Comparison of ENCODE assay signal across 8 cellular contexts in the genomic region with DNA sequence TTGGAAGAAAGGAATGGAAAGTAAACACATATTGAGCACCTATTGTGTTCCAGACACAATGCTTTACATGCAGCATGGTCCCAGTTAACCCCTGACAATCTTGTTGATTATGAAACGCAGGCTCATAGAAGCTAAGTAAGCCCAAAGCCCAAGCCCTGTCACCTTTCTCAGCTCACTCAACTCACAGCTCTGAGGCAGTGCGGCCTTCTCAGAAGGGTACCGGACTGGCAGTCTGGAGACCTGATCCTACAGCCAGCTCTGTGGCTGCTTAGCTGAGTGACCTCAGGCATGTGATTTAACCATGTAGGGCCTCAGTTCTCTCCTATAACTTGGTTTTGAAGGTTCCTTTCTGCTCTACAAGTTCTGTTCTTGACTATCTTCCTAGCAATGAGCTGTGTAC. TPM values are rescaled to one million over a fixed set of nuclear protein-coding genes. Genes with fewer than 3 reads are reported as not detected.
A peak's percentile ranks its signal among the peaks of the same experiment; 100 is the strongest.
DNase-seq lines count a peak whose midpoint lies in the region; ATAC-seq, FAIRE-seq and TF ChIP-seq lines count a peak whose summit lies in the region.

No MANE protein-coding gene starts in this region.

- peak overlapping the region in 1 of 2 donors; percentile 86 for H3K9ac ChIP-seq in kidney (ENCODE audit: low read length in 2 of 2)

- no peaks in the 10 kb centered on the region for H3K9me3 Mint-ChIP-seq in activated CD8-positive, alpha-beta memory T cell treated with anti-CD3 and anti-CD28 coated beads, Interleukin-2, amount 10 ng/mL, durations not matched to agents 7 days and 5 days (ENCODE audit: low read depth)
- H3K9me3 Mint-ChIP-seq in activated T-helper 1 cell treated with anti-CD3 and anti-CD28 coated beads, Interleukin-12 subunit alpha, Interleukin-12 subunit beta, Interleukin-2, Interleukin-4 antibody, amounts not matched to agents 30 ng/mL and 10 ng/mL and 1 ng/mL, durations not matched to agents 14 hours and 24 hours and 36 hours = no peaks in the 10 kb centered on the region

- H3K27ac Mint-ChIP-seq in activated CD8-positive, alpha-beta memory T cell treated with anti-CD3 and anti-CD28 coated beads, Interleukin-2, amount 10 ng/mL, durations not matched to agents 7 days and 5 days = peak overlapping the region; percentile 99
- H3K27ac Mint-ChIP-seq in activated T-helper 1 cell treated with anti-CD3 and anti-CD28 coated beads, Interleukin-12 subunit alpha, Interleukin-12 subunit beta, Interleukin-2, Interleukin-4 antibody, amounts not matched to agents 30 ng/mL and 10 ng/mL and 1 ng/mL, durations not matched to agents 14 hours and 24 hours and 36 hours = peak overlapping the region; percentile 98

- peaks cover 24% of the 10 kb centered on the region for H3K4me1 Mint-ChIP-seq in activated CD8-positive, alpha-beta memory T cell treated with anti-CD3 and anti-CD28 coated beads, Interleukin-2, amount 10 ng/mL, durations not matched to agents 7 days and 5 days
- peaks cover 38% of the 10 kb centered on the region for H3K4me1 Mint-ChIP-seq in activated T-helper 1 cell treated with anti-CD3 and anti-CD28 coated beads, Interleukin-12 subunit alpha, Interleukin-12 subunit beta, Interleukin-2, Interleukin-4 antibody, amounts not matched to agents 30 ng/mL and 10 ng/mL and 1 ng/mL, durations not matched to agents 14 hours and 24 hours and 36 hours (ENCODE audit: low read depth)

- H3K36me3 ChIP-seq in kidney (ENCODE audit: control insufficient read depth in 1 of 2, insufficient read depth in 2 of 2, low read length in 2 of 2) (no peaks in the 10 kb centered on the region), thoracic aorta (no peaks in the 10 kb centered on the region)

- peaks cover 16% of the 10 kb centered on the region for H3K36me3 Mint-ChIP-seq in activated CD8-positive, alpha-beta memory T cell treated with anti-CD3 and anti-CD28 coated beads, Interleukin-2, amount 10 ng/mL, durations not matched to agents 7 days and 5 days
- peaks cover 3% of the 10 kb centered on the region for H3K36me3 Mint-ChIP-seq in activated T-helper 1 cell treated with anti-CD3 and anti-CD28 coated beads, Interleukin-12 subunit alpha, Interleukin-12 subunit beta, Interleukin-2, Interleukin-4 antibody, amounts not matched to agents 30 ng/mL and 10 ng/mL and 1 ng/mL, durations not matched to agents 14 hours and 24 hours and 36 hours (ENCODE audit: low read depth)

- peak overlapping the region; percentile 89 for H3K4me3 Mint-ChIP-seq in activated CD8-positive, alpha-beta memory T cell treated with anti-CD3 and anti-CD28 coated beads, Interleukin-2, amount 10 ng/mL, durations not matched to agents 7 days and 5 days
- peak overlapping the region; percentile 98 for H3K4me3 Mint-ChIP-seq in activated T-helper 1 cell treated with anti-CD3 and anti-CD28 coated beads, Interleukin-12 subunit alpha, Interleukin-12 subunit beta, Interleukin-2, Interleukin-4 antibody, amounts not matched to agents 30 ng/mL and 10 ng/mL and 1 ng/mL, durations not matched to agents 14 hours and 24 hours and 36 hours

- no peak for DNase-seq in activated CD8-positive, alpha-beta memory T cell treated with anti-CD3 and anti-CD28 coated beads, Interleukin-2, amount 10 ng/mL, durations not matched to agents 7 days and 5 days
- no peak for DNase-seq in activated CD8-positive, alpha-beta memory T cell treated with anti-CD3 and anti-CD28 coated beads, Interleukin-2, amount 50 U/mL, for 4 hours
- DNase-seq in activated T-helper 1 cell treated with anti-CD3 and anti-CD28 coated beads, Interleukin-12 subunit alpha, Interleukin-12 subunit beta, Interleukin-2, Interleukin-4 antibody, amounts not matched to agents 30 ng/mL and 10 ng/mL and 1 ng/mL, durations not matched to agents 14 hours and 24 hours and 36 hours (ENCODE audit: low spot score) = no peak
- DNase-seq in kidney = no peak
- DNase-seq in thoracic aorta (ENCODE audit: low spot score) = no peak
- DNase-seq in HTR-8/SVneo (ENCODE audit: insufficient read length, low spot score) = no peak
- no peak for DNase-seq in NK-92 treated with Interleukin-12 subunit alpha and Interleukin-12 subunit beta, amount 100 ng/mL, for 24 hours (lab: John Stamatoyannopoulos, UW)
- DNase-seq in NCI-H128 (lab: John Stamatoyannopoulos, UW; ENCODE audit: unreplicated experiment) = no peak

- H3K27me3 Mint-ChIP-seq in activated CD8-positive, alpha-beta memory T cell treated with anti-CD3 and anti-CD28 coated beads, Interleukin-2, amount 10 ng/mL, durations not matched to agents 7 days and 5 days = peaks cover 14% of the 10 kb centered on the region
- no peaks in the 10 kb centered on the region for H3K27me3 Mint-ChIP-seq in activated T-helper 1 cell treated with anti-CD3 and anti-CD28 coated beads, Interleukin-12 subunit alpha, Interleukin-12 subunit beta, Interleukin-2, Interleukin-4 antibody, amounts not matched to agents 30 ng/mL and 10 ng/mL and 1 ng/mL, durations not matched to agents 14 hours and 24 hours and 36 hours (ENCODE audit: insufficient read depth)

- FAIRE-seq in kidney (lab: Jason Lieb, UNC) (no peak), HTR-8/SVneo (lab: Jason Lieb, UNC) (no peak)

- intact Hi-C loops in activated T-helper 1 cell treated with anti-CD3 and anti-CD28 coated beads, Interleukin-12 subunit alpha, Interleukin-12 subunit beta, Interleukin-2, Interleukin-4 antibody, amounts not matched to agents 30 ng/mL and 10 ng/mL and 1 ng/mL, durations not matched to agents 14 hours and 24 hours and 36 hours (cut with micrococcal nuclease) = loop anchor here (2.0 kb wide), 1 partner anchor 199 kb away; a partner anchor contains a TSS
- intact Hi-C loops in kidney (cut with DNase I) = no loop called here

- TF ChIP-seq CTCF in kidney (IDR thresholded peaks at IDR 0.05; ENCODE audit: borderline replicate concordance, extremely low read depth, insufficient read depth) (no peak), thoracic aorta (IDR thresholded peaks at IDR 0.05) (no peak)

- ATAC-seq in activated CD8-positive, alpha-beta memory T cell treated with anti-CD3 and anti-CD28 coated beads, Interleukin-2, amount 10 ng/mL, durations not matched to agents 7 days and 5 days = no peak
- ATAC-seq in thoracic aorta (ENCODE audit: insufficient number of reproducible peaks, low FRiP score, low read depth) = no peak

- peak overlapping the region; percentile 86 for H3K27ac ChIP-seq in kidney (ENCODE audit: low read depth in 2 of 2, low read length in 2 of 2)
- H3K27ac ChIP-seq in thoracic aorta = peak overlapping the region in 1 of 2 donors; percentile 78

- H3K4me3 ChIP-seq in kidney (ENCODE audit: low read length in 2 of 2) = peak overlapping the region; percentile 87 to 93
- peak overlapping the region; percentile 82 for H3K4me3 ChIP-seq in thoracic aorta

- CTCF ChIA-PET in activated CD8-positive, alpha-beta memory T cell treated with anti-CD3 and anti-CD28 coated beads, Interleukin-2, amount 10 ng/mL, durations not matched to agents 7 days and 5 days (lab: Charles Lee) = interaction anchor here (1.5 to 19.9 kb wide), 7 partner anchors 10 to 509 kb away, joined by 4 to 715 read pairs (median 5); a partner anchor contains a TSS

- H3K4me1 ChIP-seq in kidney (ENCODE audit: control insufficient read depth in 1 of 2, insufficient read depth in 1 of 2, low read depth in 1 of 2, low read length in 2 of 2) (peaks cover 7% of the 10 kb centered on the region in 2 donors), thoracic aorta (ENCODE audit: control insufficient read depth in 1 of 2, low read depth in 2 of 2) (peaks cover 9 to 25% of the 10 kb centered on the region in 2 donors)

- no peaks in the 10 kb centered on the region for H3K27me3 ChIP-seq in thoracic aorta (replicated peaks; ENCODE audit: insufficient read depth)

- H3K9me3 ChIP-seq in kidney (ENCODE audit: control insufficient read depth in 1 of 2, low read length in 2 of 2) (no peaks in the 10 kb centered on the region), thoracic aorta (no peaks in the 10 kb centered on the region)

RNA-seq across cellular contexts. Expression of a gene that starts 0.5 kb away (rescaled TPM):
- total RNA-seq in activated CD8-positive, alpha-beta memory T cell treated with anti-CD3 and anti-CD28 coated beads, Interleukin-2, amount 10 ng/mL, durations not matched to agents 7 days and 5 days = 10 to 100 TPM in 1 of 2 experiments, 1 to 10 TPM in 1; 6.5 to 10.0 TPM
- 4.6 and 5.0 TPM in 2 replicates for total RNA-seq in activated T-helper 1 cell treated with anti-CD3 and anti-CD28 coated beads, Interleukin-12 subunit alpha, Interleukin-12 subunit beta, Interleukin-2, Interleukin-4 antibody, amounts not matched to agents 30 ng/mL and 10 ng/mL and 1 ng/mL, durations not matched to agents 14 hours and 24 hours and 36 hours
- total RNA-seq in kidney (12.1 TPM), thoracic aorta (10 to 100 TPM in 1 of 2 donors, 1 to 10 TPM in 1; 5.9 to 11.2 TPM)
- polyA plus RNA-seq in kidney (ENCODE audit: insufficient read depth, low read depth, low replicate concordance) = 6.0 TPM

RNA-seq across cellular contexts. Expression of a gene that starts 14.7 kb away (rescaled TPM):
- 10 to 100 TPM in 1 of 2 experiments, 1 to 10 TPM in 1; 1.8 to 39.9 TPM for total RNA-seq in activated CD8-positive, alpha-beta memory T cell treated with anti-CD3 and anti-CD28 coated beads, Interleukin-2, amount 10 ng/mL, durations not matched to agents 7 days and 5 days
- total RNA-seq in activated T-helper 1 cell treated with anti-CD3 and anti-CD28 coated beads, Interleukin-12 subunit alpha, Interleukin-12 subunit beta, Interleukin-2, Interleukin-4 antibody, amounts not matched to agents 30 ng/mL and 10 ng/mL and 1 ng/mL, durations not matched to agents 14 hours and 24 hours and 36 hours = 138 and 143 TPM in 2 replicates
- 4.2 TPM for total RNA-seq in kidney
- polyA plus RNA-seq in kidney (ENCODE audit: insufficient read depth, low read depth, low replicate concordance) = 7.7 TPM
- total RNA-seq in thoracic aorta = 10 to 100 TPM in 1 of 2 donors, 1 to 10 TPM in 1; 8.8 to 15.2 TPM
